ENCODE assay signal across 1 cellular context in the genomic region with DNA sequence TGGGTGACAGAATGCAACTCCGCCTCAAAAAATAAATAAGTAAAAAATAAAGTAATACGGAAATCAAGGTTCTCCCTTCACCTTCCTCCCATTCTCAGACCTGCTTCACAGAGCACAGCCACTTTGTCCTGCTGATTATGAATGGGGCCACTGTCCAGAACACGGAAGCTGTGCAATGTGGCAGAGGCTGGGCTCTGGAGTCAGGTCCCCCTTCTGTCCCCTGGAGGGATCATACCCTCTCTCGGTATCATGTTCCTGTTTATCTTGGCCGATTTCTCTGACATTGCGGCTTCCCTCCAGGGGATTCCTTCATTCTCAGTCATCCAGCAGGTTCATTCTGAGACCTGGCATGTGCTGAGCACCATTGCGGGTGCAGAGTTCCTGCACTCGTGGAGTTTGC.
TF ChIP-seq lines count a peak whose summit lies in the region.

No MANE protein-coding gene starts in this region.

TF ChIP-seq in HEK293, 187 proteins besides CTCF, POLR2A, EP300 and RAD21:
- TF ChIP-seq, protein P1, sequence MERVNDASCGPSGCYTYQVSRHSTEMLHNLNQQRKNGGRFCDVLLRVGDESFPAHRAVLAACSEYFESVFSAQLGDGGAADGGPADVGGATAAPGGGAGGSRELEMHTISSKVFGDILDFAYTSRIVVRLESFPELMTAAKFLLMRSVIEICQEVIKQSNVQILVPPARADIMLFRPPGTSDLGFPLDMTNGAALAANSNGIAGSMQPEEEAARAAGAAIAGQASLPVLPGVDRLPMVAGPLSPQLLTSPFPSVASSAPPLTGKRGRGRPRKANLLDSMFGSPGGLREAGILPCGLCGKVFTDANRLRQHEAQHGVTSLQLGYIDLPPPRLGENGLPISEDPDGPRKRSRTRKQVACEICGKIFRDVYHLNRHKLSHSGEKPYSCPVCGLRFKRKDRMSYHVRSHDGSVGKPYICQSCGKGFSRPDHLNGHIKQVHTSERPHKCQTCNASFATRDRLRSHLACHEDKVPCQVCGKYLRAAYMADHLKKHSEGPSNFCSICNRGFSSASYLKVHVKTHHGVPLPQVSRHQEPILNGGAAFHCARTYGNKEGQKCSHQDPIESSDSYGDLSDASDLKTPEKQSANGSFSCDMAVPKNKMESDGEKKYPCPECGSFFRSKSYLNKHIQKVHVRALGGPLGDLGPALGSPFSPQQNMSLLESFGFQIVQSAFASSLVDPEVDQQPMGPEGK (tag by site-specific recombination; IDR thresholded peaks at IDR 0.05): peak; percentile 52; the same call in 1 of the 2 replicates
- no peak for TF ChIP-seq SP3 (tag by site-specific recombination; IDR thresholded peaks at IDR 0.05)
- TF ChIP-seq ZFP69B (tag by site-specific recombination; IDR thresholded peaks at IDR 0.05): 0 out of 2 replicates have a peak, but pooled peaks have one; percentile 24
- TF ChIP-seq ZNF623 (tag by site-specific recombination; IDR thresholded peaks at IDR 0.05): no peak
- TF ChIP-seq ZFHX2 (tag by site-specific recombination; conservative IDR thresholded peaks at IDR 0.05): no peak
- TF ChIP-seq EGR2 (tag by site-specific recombination; IDR thresholded peaks at IDR 0.05; ENCODE audit: low read depth): no peak
- TF ChIP-seq ZNF23 (tag by site-specific recombination; IDR thresholded peaks at IDR 0.05; ENCODE audit: borderline replicate concordance): no peak
- TF ChIP-seq GLIS1 (tag by site-specific recombination; IDR thresholded peaks at IDR 0.05): peak; percentile 88
- TF ChIP-seq, protein P2, sequence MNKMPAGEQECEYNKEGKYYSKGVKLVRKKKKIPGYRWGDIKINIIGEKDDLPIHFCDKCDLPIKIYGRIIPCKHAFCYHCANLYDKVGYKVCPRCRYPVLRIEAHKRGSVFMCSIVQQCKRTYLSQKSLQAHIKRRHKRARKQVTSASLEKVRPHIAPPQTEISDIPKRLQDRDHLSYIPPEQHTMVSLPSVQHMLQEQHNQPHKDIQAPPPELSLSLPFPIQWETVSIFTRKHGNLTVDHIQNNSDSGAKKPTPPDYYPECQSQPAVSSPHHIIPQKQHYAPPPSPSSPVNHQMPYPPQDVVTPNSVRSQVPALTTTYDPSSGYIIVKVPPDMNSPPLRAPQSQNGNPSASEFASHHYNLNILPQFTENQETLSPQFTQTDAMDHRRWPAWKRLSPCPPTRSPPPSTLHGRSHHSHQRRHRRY (tag by site-specific recombination; IDR thresholded peaks at IDR 0.05): no peak
- TF ChIP-seq ZNF544 (tag by site-specific recombination; IDR thresholded peaks at IDR 0.05): no peak
- TF ChIP-seq ZIC2 (tag by site-specific recombination; IDR thresholded peaks at IDR 0.05): peak; percentile 59; the same call in 1 of the 2 replicates
- no peak for TF ChIP-seq GLIS2 (tag by site-specific recombination; IDR thresholded peaks at IDR 0.05)
- no peak for TF ChIP-seq ZNF654 (tag by site-specific recombination; IDR thresholded peaks at IDR 0.05; ENCODE audit: low read depth)
- TF ChIP-seq ZNF48 (tag by site-specific recombination; IDR thresholded peaks at IDR 0.05): no peak
- no peak for TF ChIP-seq ZNF433 (tag by site-specific recombination; IDR thresholded peaks at IDR 0.05; ENCODE audit: low read depth)
- no peak for TF ChIP-seq ZNF837 (tag by site-specific recombination; IDR thresholded peaks at IDR 0.05)
- TF ChIP-seq MZF1 (tag by site-specific recombination; IDR thresholded peaks at IDR 0.05; ENCODE audit: borderline replicate concordance): peak; percentile 94
- TF ChIP-seq ZNF416 (tag by site-specific recombination; IDR thresholded peaks at IDR 0.05): no peak
- TF ChIP-seq ZBTB17 (tag by site-specific recombination; IDR thresholded peaks at IDR 0.05): peak; percentile 47; the same call in 1 of the 2 replicates
- no peak for TF ChIP-seq ZNF596 (tag by site-specific recombination; IDR thresholded peaks at IDR 0.05)
- TF ChIP-seq TRIM28 (IDR thresholded peaks at IDR 0.05; ENCODE audit: borderline replicate concordance, low read length): no peak
- TF ChIP-seq, protein P3, sequence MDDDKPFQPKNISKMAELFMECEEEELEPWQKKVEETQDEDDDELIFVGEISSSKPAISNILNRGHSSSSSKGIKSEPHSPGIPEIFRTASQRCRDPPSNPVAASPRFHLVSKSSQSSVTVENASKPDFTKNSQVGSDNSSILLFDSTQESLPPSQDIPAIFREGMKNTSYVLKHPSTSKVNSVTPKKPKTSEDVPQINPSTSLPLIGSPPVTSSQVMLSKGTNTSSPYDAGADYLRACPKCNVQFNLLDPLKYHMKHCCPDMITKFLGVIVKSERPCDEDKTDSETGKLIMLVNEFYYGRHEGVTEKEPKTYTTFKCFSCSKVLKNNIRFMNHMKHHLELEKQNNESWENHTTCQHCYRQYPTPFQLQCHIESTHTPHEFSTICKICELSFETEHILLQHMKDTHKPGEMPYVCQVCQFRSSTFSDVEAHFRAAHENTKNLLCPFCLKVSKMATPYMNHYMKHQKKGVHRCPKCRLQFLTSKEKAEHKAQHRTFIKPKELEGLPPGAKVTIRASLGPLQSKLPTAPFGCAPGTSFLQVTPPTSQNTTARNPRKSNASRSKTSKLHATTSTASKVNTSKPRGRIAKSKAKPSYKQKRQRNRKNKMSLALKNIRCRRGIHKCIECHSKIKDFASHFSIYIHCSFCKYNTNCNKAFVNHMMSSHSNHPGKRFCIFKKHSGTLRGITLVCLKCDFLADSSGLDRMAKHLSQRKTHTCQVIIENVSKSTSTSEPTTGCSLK (tag by site-specific recombination; IDR thresholded peaks at IDR 0.05): no peak
- 0 out of 2 replicates have a peak, but pooled peaks have one; percentile 34 for TF ChIP-seq ZBTB48 (tag by site-specific recombination; IDR thresholded peaks at IDR 0.05)
- TF ChIP-seq ZNF221 (tag by site-specific recombination; IDR thresholded peaks at IDR 0.05; ENCODE audit: borderline replicate concordance): no peak
- TF ChIP-seq, protein P4, sequence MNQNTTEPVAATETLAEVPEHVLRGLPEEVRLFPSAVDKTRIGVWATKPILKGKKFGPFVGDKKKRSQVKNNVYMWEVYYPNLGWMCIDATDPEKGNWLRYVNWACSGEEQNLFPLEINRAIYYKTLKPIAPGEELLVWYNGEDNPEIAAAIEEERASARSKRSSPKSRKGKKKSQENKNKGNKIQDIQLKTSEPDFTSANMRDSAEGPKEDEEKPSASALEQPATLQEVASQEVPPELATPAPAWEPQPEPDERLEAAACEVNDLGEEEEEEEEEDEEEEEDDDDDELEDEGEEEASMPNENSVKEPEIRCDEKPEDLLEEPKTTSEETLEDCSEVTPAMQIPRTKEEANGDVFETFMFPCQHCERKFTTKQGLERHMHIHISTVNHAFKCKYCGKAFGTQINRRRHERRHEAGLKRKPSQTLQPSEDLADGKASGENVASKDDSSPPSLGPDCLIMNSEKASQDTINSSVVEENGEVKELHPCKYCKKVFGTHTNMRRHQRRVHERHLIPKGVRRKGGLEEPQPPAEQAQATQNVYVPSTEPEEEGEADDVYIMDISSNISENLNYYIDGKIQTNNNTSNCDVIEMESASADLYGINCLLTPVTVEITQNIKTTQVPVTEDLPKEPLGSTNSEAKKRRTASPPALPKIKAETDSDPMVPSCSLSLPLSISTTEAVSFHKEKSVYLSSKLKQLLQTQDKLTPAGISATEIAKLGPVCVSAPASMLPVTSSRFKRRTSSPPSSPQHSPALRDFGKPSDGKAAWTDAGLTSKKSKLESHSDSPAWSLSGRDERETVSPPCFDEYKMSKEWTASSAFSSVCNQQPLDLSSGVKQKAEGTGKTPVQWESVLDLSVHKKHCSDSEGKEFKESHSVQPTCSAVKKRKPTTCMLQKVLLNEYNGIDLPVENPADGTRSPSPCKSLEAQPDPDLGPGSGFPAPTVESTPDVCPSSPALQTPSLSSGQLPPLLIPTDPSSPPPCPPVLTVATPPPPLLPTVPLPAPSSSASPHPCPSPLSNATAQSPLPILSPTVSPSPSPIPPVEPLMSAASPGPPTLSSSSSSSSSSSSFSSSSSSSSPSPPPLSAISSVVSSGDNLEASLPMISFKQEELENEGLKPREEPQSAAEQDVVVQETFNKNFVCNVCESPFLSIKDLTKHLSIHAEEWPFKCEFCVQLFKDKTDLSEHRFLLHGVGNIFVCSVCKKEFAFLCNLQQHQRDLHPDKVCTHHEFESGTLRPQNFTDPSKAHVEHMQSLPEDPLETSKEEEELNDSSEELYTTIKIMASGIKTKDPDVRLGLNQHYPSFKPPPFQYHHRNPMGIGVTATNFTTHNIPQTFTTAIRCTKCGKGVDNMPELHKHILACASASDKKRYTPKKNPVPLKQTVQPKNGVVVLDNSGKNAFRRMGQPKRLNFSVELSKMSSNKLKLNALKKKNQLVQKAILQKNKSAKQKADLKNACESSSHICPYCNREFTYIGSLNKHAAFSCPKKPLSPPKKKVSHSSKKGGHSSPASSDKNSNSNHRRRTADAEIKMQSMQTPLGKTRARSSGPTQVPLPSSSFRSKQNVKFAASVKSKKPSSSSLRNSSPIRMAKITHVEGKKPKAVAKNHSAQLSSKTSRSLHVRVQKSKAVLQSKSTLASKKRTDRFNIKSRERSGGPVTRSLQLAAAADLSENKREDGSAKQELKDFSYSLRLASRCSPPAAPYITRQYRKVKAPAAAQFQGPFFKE (tag by site-specific recombination; IDR thresholded peaks at IDR 0.05; ENCODE audit: borderline replicate concordance): no peak
- no peak for TF ChIP-seq ZNF112 (tag by site-specific recombination; IDR thresholded peaks at IDR 0.05)
- TF ChIP-seq, protein P5, sequence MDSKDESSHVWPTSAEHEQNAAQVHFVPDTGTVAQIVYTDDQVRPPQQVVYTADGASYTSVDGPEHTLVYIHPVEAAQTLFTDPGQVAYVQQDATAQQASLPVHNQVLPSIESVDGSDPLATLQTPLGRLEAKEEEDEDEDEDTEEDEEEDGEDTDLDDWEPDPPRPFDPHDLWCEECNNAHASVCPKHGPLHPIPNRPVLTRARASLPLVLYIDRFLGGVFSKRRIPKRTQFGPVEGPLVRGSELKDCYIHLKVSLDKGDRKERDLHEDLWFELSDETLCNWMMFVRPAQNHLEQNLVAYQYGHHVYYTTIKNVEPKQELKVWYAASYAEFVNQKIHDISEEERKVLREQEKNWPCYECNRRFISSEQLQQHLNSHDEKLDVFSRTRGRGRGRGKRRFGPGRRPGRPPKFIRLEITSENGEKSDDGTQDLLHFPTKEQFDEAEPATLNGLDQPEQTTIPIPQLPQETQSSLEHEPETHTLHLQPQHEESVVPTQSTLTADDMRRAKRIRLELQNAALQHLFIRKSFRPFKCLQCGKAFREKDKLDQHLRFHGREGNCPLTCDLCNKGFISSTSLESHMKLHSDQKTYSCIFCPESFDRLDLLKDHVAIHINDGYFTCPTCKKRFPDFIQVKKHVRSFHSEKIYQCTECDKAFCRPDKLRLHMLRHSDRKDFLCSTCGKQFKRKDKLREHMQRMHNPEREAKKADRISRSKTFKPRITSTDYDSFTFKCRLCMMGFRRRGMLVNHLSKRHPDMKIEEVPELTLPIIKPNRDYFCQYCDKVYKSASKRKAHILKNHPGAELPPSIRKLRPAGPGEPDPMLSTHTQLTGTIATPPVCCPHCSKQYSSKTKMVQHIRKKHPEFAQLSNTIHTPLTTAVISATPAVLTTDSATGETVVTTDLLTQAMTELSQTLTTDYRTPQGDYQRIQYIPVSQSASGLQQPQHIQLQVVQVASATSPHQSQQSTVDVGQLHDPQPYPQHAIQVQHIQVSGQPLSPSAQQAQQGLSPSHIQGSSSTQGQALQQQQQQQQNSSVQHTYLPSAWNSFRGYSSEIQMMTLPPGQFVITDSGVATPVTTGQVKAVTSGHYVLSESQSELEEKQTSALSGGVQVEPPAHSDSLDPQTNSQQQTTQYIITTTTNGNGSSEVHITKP (tag by site-specific recombination; IDR thresholded peaks at IDR 0.05): peak; percentile 74
- no peak for TF ChIP-seq SP7 (tag by site-specific recombination; IDR thresholded peaks at IDR 0.05)
- TF ChIP-seq ZNF600 (tag by site-specific recombination; IDR thresholded peaks at IDR 0.05): peak; percentile 85
- no peak for TF ChIP-seq ZNF664 (tag by site-specific recombination; IDR thresholded peaks at IDR 0.05)
- TF ChIP-seq ZBTB1 (tag by site-specific recombination; IDR thresholded peaks at IDR 0.05): no peak
- no peak for TF ChIP-seq ZNF530 (tag by site-specific recombination; IDR thresholded peaks at IDR 0.05; ENCODE audit: low read depth)
- TF ChIP-seq ZBTB20 (tag by site-specific recombination; IDR thresholded peaks at IDR 0.05): no peak
- TF ChIP-seq, protein P6, sequence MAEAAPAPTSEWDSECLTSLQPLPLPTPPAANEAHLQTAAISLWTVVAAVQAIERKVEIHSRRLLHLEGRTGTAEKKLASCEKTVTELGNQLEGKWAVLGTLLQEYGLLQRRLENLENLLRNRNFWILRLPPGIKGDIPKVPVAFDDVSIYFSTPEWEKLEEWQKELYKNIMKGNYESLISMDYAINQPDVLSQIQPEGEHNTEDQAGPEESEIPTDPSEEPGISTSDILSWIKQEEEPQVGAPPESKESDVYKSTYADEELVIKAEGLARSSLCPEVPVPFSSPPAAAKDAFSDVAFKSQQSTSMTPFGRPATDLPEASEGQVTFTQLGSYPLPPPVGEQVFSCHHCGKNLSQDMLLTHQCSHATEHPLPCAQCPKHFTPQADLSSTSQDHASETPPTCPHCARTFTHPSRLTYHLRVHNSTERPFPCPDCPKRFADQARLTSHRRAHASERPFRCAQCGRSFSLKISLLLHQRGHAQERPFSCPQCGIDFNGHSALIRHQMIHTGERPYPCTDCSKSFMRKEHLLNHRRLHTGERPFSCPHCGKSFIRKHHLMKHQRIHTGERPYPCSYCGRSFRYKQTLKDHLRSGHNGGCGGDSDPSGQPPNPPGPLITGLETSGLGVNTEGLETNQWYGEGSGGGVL (tag by site-specific recombination; IDR thresholded peaks at IDR 0.05): peak; percentile 46; the same call in 1 of the 2 replicates
- TF ChIP-seq ZNF341 (tag by site-specific recombination; IDR thresholded peaks at IDR 0.05; ENCODE audit: low read depth): no peak
- TF ChIP-seq KLF1 (tag by site-specific recombination; IDR thresholded peaks at IDR 0.05): no peak
- peak; percentile 50; the same call in 1 of the 2 replicates for TF ChIP-seq ZNF423 (tag by site-specific recombination; IDR thresholded peaks at IDR 0.05)
TF ChIP-seq in HEK293: peak in this region for 11.
